8 cellular contexts compared by ENCODE assay signal in genomic region chr9:35079041-35079425, GRCh38. TPM values are rescaled to one million over a fixed set of nuclear protein-coding genes. Genes with fewer than 3 reads are reported as not detected.
A peak's percentile ranks its signal among the peaks of the same experiment; 100 is the strongest.
DNase-seq lines count a peak whose midpoint lies in the region; ATAC-seq and TF ChIP-seq lines count a peak whose summit lies in the region.

No MANE protein-coding gene starts in this region.

- TF ChIP-seq CTCF in right lobe of liver (IDR thresholded peaks at IDR 0.05) (no peak), upper lobe of right lung (IDR thresholded peaks at IDR 0.05) (no peak)

- peaks cover 46 to 47% of the 10 kb centered on the region in 2 donors for H3K36me3 Mint-ChIP-seq in activated naive CD4-positive, alpha-beta T cell treated with anti-CD3 and anti-CD28 coated beads, Interleukin-2, amount 50 U/mL, for 72 hours

- no peaks in the 10 kb centered on the region for H3K9me3 Mint-ChIP-seq in activated naive CD4-positive, alpha-beta T cell treated with anti-CD3 and anti-CD28 coated beads, Interleukin-2, amount 50 U/mL, for 72 hours

- no peaks in the 10 kb centered on the region for H3K27me3 ChIP-seq in BLaER1 treated with 17β-estradiol and CSF1 and Interleukin-3, amounts not matched to agents 10 nM and 100 nM
- H3K27me3 ChIP-seq in right lobe of liver (no peaks in the 10 kb centered on the region), upper lobe of right lung (no peaks in the 10 kb centered on the region)

- no peak for TF ChIP-seq POLR2A in right lobe of liver (IDR thresholded peaks at IDR 0.05)

- peak overlapping the region; percentile 77 to 94 (median 89) for H3K9ac ChIP-seq in BLaER1 treated with 17β-estradiol and CSF1 and Interleukin-3, amounts not matched to agents 10 nM and 100 nM

- no peak for DNase-seq in activated naive CD4-positive, alpha-beta T cell treated with anti-CD3 and anti-CD28 coated beads, Interleukin-2, amount 50 U/mL, for 72 hours (ENCODE audit: low spot score in 2 of 2)
- DNase-seq in right lobe of liver (no peak), upper lobe of right lung (no peak), NCI-H774 (lab: John Stamatoyannopoulos, UW) (no peak), occipital lobe (lab: John Stamatoyannopoulos, UW) (no peak)
- no peak for DNase-seq in activated CD8-positive, alpha-beta memory T cell treated with anti-CD3 and anti-CD28 coated beads for 24 hours

- H4K20me1 ChIP-seq in BLaER1 treated with 17β-estradiol and CSF1 and Interleukin-3, amounts not matched to agents 10 nM and 100 nM = peaks cover 0 to 19% (median 0%) of the 10 kb centered on the region in 11 experiments; a peak in 5 of 22 replicates

- H3K4me2 ChIP-seq in BLaER1 treated with 17β-estradiol and CSF1 and Interleukin-3, amounts not matched to agents 10 nM and 100 nM = peak overlapping the region; percentile 85 to 100 (median 98)

- intact Hi-C loops in right lobe of liver (cut with DNase I) (no loop called here), upper lobe of right lung (cut with DNase I) (no loop called here)

- no peaks in the 10 kb centered on the region for H3K9me3 ChIP-seq in BLaER1 treated with 17β-estradiol and CSF1 and Interleukin-3, amounts not matched to agents 10 nM and 100 nM (replicated peaks in 1 of 11)
- H3K9me3 ChIP-seq in right lobe of liver (no peaks in the 10 kb centered on the region), upper lobe of right lung (no peaks in the 10 kb centered on the region)

- H3K27ac Mint-ChIP-seq in activated naive CD4-positive, alpha-beta T cell treated with anti-CD3 and anti-CD28 coated beads, Interleukin-2, amount 50 U/mL, for 72 hours = peak overlapping the region; percentile 92 to 99

- ATAC-seq in HG02973 (IDR thresholded peaks at IDR 0.05; ENCODE audit: unreplicated experiment) = peak; percentile 1
- ATAC-seq in activated naive CD4-positive, alpha-beta T cell treated with anti-CD3 and anti-CD28 coated beads, Interleukin-2, amount 50 U/mL, for 72 hours = peak in 1 of 2 donors; percentile 21
- ATAC-seq in right lobe of liver = no peak
- no peak for ATAC-seq in upper lobe of right lung

- H3K27ac ChIP-seq in BLaER1 treated with 17β-estradiol and CSF1 and Interleukin-3, amounts not matched to agents 10 nM and 100 nM = peak overlapping the region in 10 of 11 experiments; percentile 54 to 93 (median 88); a peak in 20 of 22 replicates
- H3K27ac ChIP-seq in right lobe of liver (peak overlapping the region in 2 of 3 donors; percentile 52 to 60), upper lobe of right lung (peak overlapping the region; percentile 44)

- H3K4me3 ChIP-seq in BLaER1 treated with 17β-estradiol and CSF1 and Interleukin-3, amounts not matched to agents 10 nM and 100 nM = peak overlapping the region; percentile 72 to 88 (median 80)
- peak overlapping the region; percentile 61 to 92 (median 79) for H3K4me3 ChIP-seq in right lobe of liver
- H3K4me3 ChIP-seq in upper lobe of right lung = peak overlapping the region; percentile 84

- peaks cover 21 to 43% (median 34%) of the 10 kb centered on the region in 11 experiments; a peak in 21 of 22 replicates for H3K36me3 ChIP-seq in BLaER1 treated with 17β-estradiol and CSF1 and Interleukin-3, amounts not matched to agents 10 nM and 100 nM
- H3K36me3 ChIP-seq in right lobe of liver = no peaks in the 10 kb centered on the region
- H3K36me3 ChIP-seq in upper lobe of right lung = no peaks in the 10 kb centered on the region

- 9% methylated on average over 9 of the region's 10 CpGs for WGBS in right lobe of liver (ENCODE audit: insufficient coverage, low coverage, low lambda C conversion rate, missing lambda C conversion rate)

- peaks cover 23 to 39% (median 30%) of the 10 kb centered on the region in 10 experiments for H3K4me1 ChIP-seq in BLaER1 treated with 17β-estradiol and CSF1 and Interleukin-3, amounts not matched to agents 10 nM and 100 nM
- H3K4me1 ChIP-seq in right lobe of liver = peaks cover 0 to 7% (median 0%) of the 10 kb centered on the region in 4 donors
- H3K4me1 ChIP-seq in upper lobe of right lung = peaks cover 11% of the 10 kb centered on the region

RNA-seq across cellular contexts. Expression of gene FANCG, which starts 0.7 kb away (rescaled TPM):
- total RNA-seq in activated naive CD4-positive, alpha-beta T cell treated with anti-CD3 and anti-CD28 coated beads, Interleukin-2, amount 50 U/mL, for 72 hours = 100 to 1,000 TPM; 114 to 194 TPM
- total RNA-seq in right lobe of liver (1 to 10 TPM; 2.9 to 7.1 (median 4.2) TPM), upper lobe of right lung (9.4 TPM), occipital lobe (31.7 TPM)

RNA-seq across cellular contexts. Expression of gene VCP, which starts 6.6 kb away (rescaled TPM):
- total RNA-seq in activated naive CD4-positive, alpha-beta T cell treated with anti-CD3 and anti-CD28 coated beads, Interleukin-2, amount 50 U/mL, for 72 hours = 100 to 1,000 TPM; 208 to 305 TPM
- total RNA-seq in right lobe of liver (100 to 1,000 TPM; 108 to 159 (median 138) TPM), upper lobe of right lung (185 TPM), occipital lobe (171 TPM)

RNA-seq across cellular contexts. Expression of gene PIGO, which starts 17.4 kb away (rescaled TPM):
- total RNA-seq in activated naive CD4-positive, alpha-beta T cell treated with anti-CD3 and anti-CD28 coated beads, Interleukin-2, amount 50 U/mL, for 72 hours = 10 to 100 TPM; 13.0 to 20.3 TPM
- 10 to 100 TPM; 11.5 to 18.0 (median 15.6) TPM for total RNA-seq in right lobe of liver
- 25.2 TPM for total RNA-seq in upper lobe of right lung
- total RNA-seq in occipital lobe = 9.4 TPM

RNA-seq across cellular contexts. Expression of gene STOML2, which starts 23.9 kb away (rescaled TPM):
- 100 to 1,000 TPM; 151 to 216 TPM for total RNA-seq in activated naive CD4-positive, alpha-beta T cell treated with anti-CD3 and anti-CD28 coated beads, Interleukin-2, amount 50 U/mL, for 72 hours
- total RNA-seq in right lobe of liver (100 to 1,000 TPM in 1 of 6 experiments, 10 to 100 TPM in 5; 59.8 to 102 (median 69.3) TPM), upper lobe of right lung (59.4 TPM), occipital lobe (48.7 TPM)

RNA-seq across cellular contexts. Expression of gene ATOSB, which starts 36.6 kb away (rescaled TPM):
- 10 to 100 TPM in 1 of 2 donors, 1 to 10 TPM in 1; 6.9 to 19.9 TPM for total RNA-seq in activated naive CD4-positive, alpha-beta T cell treated with anti-CD3 and anti-CD28 coated beads, Interleukin-2, amount 50 U/mL, for 72 hours
- 1 to 10 TPM; 3.7 to 6.9 (median 5.8) TPM for total RNA-seq in right lobe of liver
- total RNA-seq in upper lobe of right lung = 20.3 TPM
- 11.4 TPM for total RNA-seq in occipital lobe
